In genomic region chr14:103713304-103714062, GRCh38 we compare ENCODE assay signal across 11 cellular contexts. TPM values are rescaled to one million over a fixed set of nuclear protein-coding genes. Genes with fewer than 3 reads are reported as not detected.
DNase-seq lines count a peak whose midpoint lies in the region; ATAC-seq and TF ChIP-seq lines count a peak whose summit lies in the region.
"Had no signal": no experiment of that assay in that cellular context is flagged by ENCODE, and none has a peak within 500 bp of the region (broad histone marks: within the 10 kb centered on the region; RNA-seq: fewer than 3 reads in every experiment).

No MANE protein-coding gene starts in this region.

- H3K27me3 Mint-ChIP-seq in neural progenitor cell (ENCODE audit: insufficient read depth, low read depth), result peaks cover 4% of the 10 kb centered on the region

- peak overlapping the region; percentile 86 for H3K27ac Mint-ChIP-seq in neural progenitor cell

- H3K4me3 ChIP-seq in NT2/D1 (ENCODE audit: insufficient read length, low read depth), result peak overlapping the region; percentile 4
- H3K4me3 ChIP-seq in mammary epithelial cell (replicated peaks in 1 of 3; ENCODE audit: insufficient read depth in 1 of 3, low read depth in 2 of 3, low read length in 3 of 3), result no peak overlapping the region
- H3K4me3 ChIP-seq in neural progenitor cell, result no peak overlapping the region

- WGBS in mammary epithelial cell (ENCODE audit: low coverage, missing lambda C conversion rate), result 90% methylated on average over 17 of the region's 18 CpGs

- intact Hi-C loops in mammary epithelial cell (cut with micrococcal nuclease), result loop anchor here (2.0 kb wide), 1 partner anchor 197 kb away; no protein-coding TSS in a partner anchor

- H3K4me3 Mint-ChIP-seq in neural progenitor cell, result peak overlapping the region; percentile 96

- H3K4me2 ChIP-seq in mammary epithelial cell (ENCODE audit: insufficient read depth, low read depth, low read length) (peak overlapping the region; percentile 80), neural progenitor cell (no peak overlapping the region)

- H3K36me3 Mint-ChIP-seq in neural progenitor cell, result peaks cover 21% of the 10 kb centered on the region

- peaks cover 15% of the 10 kb centered on the region for H3F3A ChIP-seq in neural progenitor cell (ENCODE audit: low read depth)

- in situ Hi-C loops in mammary epithelial cell (cut with MboI; ENCODE audit: low sequenced_read_pairs in 2 of 2) (no loop called here), GM13976 (cut with MboI; ENCODE audit: low sequenced_read_pairs, unreplicated experiment) (no loop called here)

- H3K9ac ChIP-seq in NT2/D1 (ENCODE audit: insufficient read length, low read depth), result peak overlapping the region; percentile 67
- no peak overlapping the region for H3K9ac ChIP-seq in mammary epithelial cell (ENCODE audit: insufficient read depth, low read length)
- H3K9ac ChIP-seq in neural progenitor cell, result no peak overlapping the region

- H3K9me3 ChIP-seq in NT2/D1 (ENCODE audit: insufficient read depth, low read length), result no peaks in the 10 kb centered on the region
- H3K9me3 ChIP-seq in mammary epithelial cell (replicated peaks; ENCODE audit: insufficient read depth, low read length), result no peaks in the 10 kb centered on the region
- no peaks in the 10 kb centered on the region for H3K9me3 ChIP-seq in neural progenitor cell (ENCODE audit: low read depth)

- peak; percentile 47 for DNase-seq in DMS 273 (lab: John Stamatoyannopoulos, UW; ENCODE audit: unreplicated experiment)
- no peak for DNase-seq in DMS 273 treated with DMSO at 0.1 percent for 48 hours (lab: John Stamatoyannopoulos, UW)
- DNase-seq in NT2/D1 (ENCODE audit: low read depth, low spot score), result no peak
- peak; percentile 25 for DNase-seq in mammary epithelial cell
- DNase-seq in neural progenitor cell (ENCODE audit: low spot score), result no peak
- DNase-seq in GM13976 (ENCODE audit: low spot score), result no peak
- DNase-seq in COLO829 (ENCODE audit: low spot score), result no peak
- DNase-seq: left cardiac atrium; NCI-H187 treated with DMSO at 0.1 percent for 48 hours; stimulated activated CD8-positive, alpha-beta memory T cell treated with anti-CD3 and anti-CD28 coated beads, Interleukin-4, amount 100 ng/mL, for 48 hours had no signal

- TF ChIP-seq CTCF in mammary epithelial cell (conservative IDR thresholded peaks at IDR 0.05 in 1 of 2, IDR thresholded peaks at IDR 0.05 in 1 of 2; ENCODE audit: extremely low read depth in 1 of 2, insufficient read depth in 1 of 2, low read depth in 1 of 2, low read length in 2 of 2), result no peak
- no peak for TF ChIP-seq CTCF in neural progenitor cell (IDR thresholded peaks at IDR 0.05)
- TF ChIP-seq CTCF in GM13976 (IDR thresholded peaks at IDR 0.05; ENCODE audit: borderline replicate concordance, control extremely low read depth, extremely low read depth, insufficient read depth, missing control alignments), result no peak

- H4K20me1 ChIP-seq in mammary epithelial cell (ENCODE audit: insufficient read depth, low read length) (no peaks in the 10 kb centered on the region), neural progenitor cell (ENCODE audit: low read depth) (peaks cover 69% of the 10 kb centered on the region)

- no peak for ATAC-seq in HG03175 (IDR thresholded peaks at IDR 0.05; ENCODE audit: unreplicated experiment)
- ATAC-seq: left cardiac atrium had no signal

- CTCF ChIA-PET in mammary epithelial cell (lab: Charles Lee; ENCODE audit: low non-redundant PET), result no interaction called here

- dilution Hi-C loops in mammary epithelial cell (cut with HindIII; ENCODE audit: low sequenced_read_pairs), result no loop called here

- H3K4me1 Mint-ChIP-seq in neural progenitor cell, result peaks cover 47% of the 10 kb centered on the region

- H2AFZ ChIP-seq in mammary epithelial cell (ENCODE audit: low read depth, low read length) (no peak overlapping the region), neural progenitor cell (replicated peaks) (no peak overlapping the region)

- BruUV-seq in mammary epithelial cell (replicated peaks; lab: Mats Ljungman, UMichigan), result no TSS peak

- H3K27me3 ChIP-seq in NT2/D1 (ENCODE audit: insufficient read depth, insufficient read length) (no peaks in the 10 kb centered on the region), mammary epithelial cell (ENCODE audit: insufficient read depth, low read length) (no peaks in the 10 kb centered on the region), neural progenitor cell (no peaks in the 10 kb centered on the region)

- H3K79me2 ChIP-seq in mammary epithelial cell (ENCODE audit: insufficient read depth, low read length), result peaks cover 81% of the 10 kb centered on the region
- H3K79me2 ChIP-seq in neural progenitor cell (ENCODE audit: low read depth), result peaks cover 54% of the 10 kb centered on the region

- H3K9me3 Mint-ChIP-seq in neural progenitor cell, result no peaks in the 10 kb centered on the region

- H3K27ac ChIP-seq in mammary epithelial cell (ENCODE audit: insufficient read depth, low read depth, low read length) (no peak overlapping the region), neural progenitor cell (no peak overlapping the region)

- H3K4me1 ChIP-seq in NT2/D1 (ENCODE audit: insufficient read depth, insufficient read length), result peaks cover 14% of the 10 kb centered on the region
- peaks cover 50% of the 10 kb centered on the region for H3K4me1 ChIP-seq in mammary epithelial cell (ENCODE audit: insufficient read depth, low read length)
- peaks cover 27% of the 10 kb centered on the region for H3K4me1 ChIP-seq in neural progenitor cell

- H3K36me3 ChIP-seq in NT2/D1 (ENCODE audit: insufficient read depth, insufficient read length, low read length) (peaks cover 60% of the 10 kb centered on the region), mammary epithelial cell (ENCODE audit: insufficient read depth, low read length) (peaks cover 2% of the 10 kb centered on the region), neural progenitor cell (no peaks in the 10 kb centered on the region)

RNA-seq across cellular contexts. Expression of gene XRCC3, which starts 1.8 kb away (rescaled TPM):
- total RNA-seq in mammary epithelial cell (10 to 100 TPM in 1 of 2 donors, 1 to 10 TPM in 1; 5.2 to 35.4 TPM), neural progenitor cell (ENCODE audit: low replicate concordance) (59.7 and 60.2 TPM in 2 replicates)
- polyA plus RNA-seq in mammary epithelial cell, result 23.4 TPM
- polyA minus RNA-seq in mammary epithelial cell, result 43.1 TPM

RNA-seq across cellular contexts. Expression of gene ZFYVE21, which starts 2.1 kb away (rescaled TPM):
- 10 to 100 TPM; 64.2 to 65.7 TPM for total RNA-seq in mammary epithelial cell
- polyA plus RNA-seq in mammary epithelial cell, result 156 TPM
- polyA minus RNA-seq in mammary epithelial cell, result 43.7 TPM
- total RNA-seq in neural progenitor cell (ENCODE audit: low replicate concordance), result 46.2 and 53.2 TPM in 2 replicates

Comparison
In these comparisons a context has a peak if more than half of its experiments do, and no peak if none do; other contexts are left out.
1. DNase-seq: peak in DMS 273 (single experiment) and mammary epithelial cell (single experiment); none in DMS 273 treated with DMSO at 0.1 percent for 48 hours (single experiment), NT2/D1 (single experiment), neural progenitor cell (single experiment), GM13976 (single experiment) and COLO829 (single experiment).